Comparison of ENCODE assay signal across 1 cellular context in the genomic region with DNA sequence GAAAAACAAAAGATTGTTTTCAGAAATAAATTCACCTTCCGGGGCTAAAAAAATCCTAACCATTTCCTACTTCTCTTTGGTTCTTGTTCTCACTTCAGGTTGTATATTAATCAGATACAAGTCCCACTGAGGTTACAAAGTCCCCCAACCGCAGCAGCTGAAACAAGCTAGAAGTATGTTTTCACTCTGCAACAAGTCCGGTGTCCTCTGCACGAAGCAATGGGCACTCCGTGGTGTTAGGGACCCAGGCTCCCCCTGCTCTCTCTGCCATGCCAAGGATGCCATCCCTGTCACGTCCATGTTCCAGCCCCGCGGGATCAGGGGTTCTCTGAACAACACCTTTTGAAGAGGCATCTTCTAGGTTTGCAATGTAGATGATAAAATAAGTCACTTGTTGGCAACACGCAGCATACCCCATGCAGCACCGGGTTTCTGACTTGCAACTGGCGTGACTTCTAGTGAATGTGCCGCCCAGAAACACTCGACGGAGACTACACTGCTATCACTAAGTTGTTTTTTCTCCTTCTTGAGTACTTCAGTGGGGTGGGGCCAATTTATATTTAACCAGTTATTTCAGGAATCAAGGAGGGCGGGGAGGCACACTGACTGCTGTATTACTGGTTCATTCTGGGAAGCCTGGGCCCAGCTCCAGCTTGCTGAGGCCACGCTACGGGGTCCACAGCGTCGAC.
TF ChIP-seq lines count a peak whose summit lies in the region.

No MANE protein-coding gene starts in this region.

TF ChIP-seq in SK-N-SH treated with all-trans-retinoic acid at 6 μM for 48 hours, 23 proteins besides CTCF, POLR2A, EP300 and RAD21 (continued from another document):
- TF ChIP-seq, protein P1, sequence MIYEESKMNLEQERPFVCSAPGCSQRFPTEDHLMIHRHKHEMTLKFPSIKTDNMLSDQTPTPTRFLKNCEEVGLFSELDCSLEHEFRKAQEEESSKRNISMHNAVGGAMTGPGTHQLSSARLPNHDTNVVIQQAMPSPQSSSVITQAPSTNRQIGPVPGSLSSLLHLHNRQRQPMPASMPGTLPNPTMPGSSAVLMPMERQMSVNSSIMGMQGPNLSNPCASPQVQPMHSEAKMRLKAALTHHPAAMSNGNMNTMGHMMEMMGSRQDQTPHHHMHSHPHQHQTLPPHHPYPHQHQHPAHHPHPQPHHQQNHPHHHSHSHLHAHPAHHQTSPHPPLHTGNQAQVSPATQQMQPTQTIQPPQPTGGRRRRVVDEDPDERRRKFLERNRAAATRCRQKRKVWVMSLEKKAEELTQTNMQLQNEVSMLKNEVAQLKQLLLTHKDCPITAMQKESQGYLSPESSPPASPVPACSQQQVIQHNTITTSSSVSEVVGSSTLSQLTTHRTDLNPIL (CRISPR knock-in tag; IDR thresholded peaks at IDR 0.05; ENCODE audit: low read depth) = no peak
- TF ChIP-seq RARB (CRISPR knock-in tag; IDR thresholded peaks at IDR 0.05) = no peak
- TF ChIP-seq SNAI2 (CRISPR knock-in tag; IDR thresholded peaks at IDR 0.05) = no peak
- TF ChIP-seq TOX (CRISPR knock-in tag; IDR thresholded peaks at IDR 0.05; ENCODE audit: borderline replicate concordance) = no peak
- TF ChIP-seq GLIS3 (CRISPR knock-in tag; IDR thresholded peaks at IDR 0.05) = no peak
- TF ChIP-seq ISL1 (CRISPR knock-in tag; IDR thresholded peaks at IDR 0.05) = no peak
- no peak for TF ChIP-seq ARNTL (CRISPR knock-in tag; IDR thresholded peaks at IDR 0.05; ENCODE audit: borderline replicate concordance, low read depth)
- TF ChIP-seq ZNF8 (CRISPR knock-in tag; IDR thresholded peaks at IDR 0.05) = no peak
- TF ChIP-seq CSDC2 (CRISPR knock-in tag; IDR thresholded peaks at IDR 0.05) = no peak
- TF ChIP-seq, protein P2, sequence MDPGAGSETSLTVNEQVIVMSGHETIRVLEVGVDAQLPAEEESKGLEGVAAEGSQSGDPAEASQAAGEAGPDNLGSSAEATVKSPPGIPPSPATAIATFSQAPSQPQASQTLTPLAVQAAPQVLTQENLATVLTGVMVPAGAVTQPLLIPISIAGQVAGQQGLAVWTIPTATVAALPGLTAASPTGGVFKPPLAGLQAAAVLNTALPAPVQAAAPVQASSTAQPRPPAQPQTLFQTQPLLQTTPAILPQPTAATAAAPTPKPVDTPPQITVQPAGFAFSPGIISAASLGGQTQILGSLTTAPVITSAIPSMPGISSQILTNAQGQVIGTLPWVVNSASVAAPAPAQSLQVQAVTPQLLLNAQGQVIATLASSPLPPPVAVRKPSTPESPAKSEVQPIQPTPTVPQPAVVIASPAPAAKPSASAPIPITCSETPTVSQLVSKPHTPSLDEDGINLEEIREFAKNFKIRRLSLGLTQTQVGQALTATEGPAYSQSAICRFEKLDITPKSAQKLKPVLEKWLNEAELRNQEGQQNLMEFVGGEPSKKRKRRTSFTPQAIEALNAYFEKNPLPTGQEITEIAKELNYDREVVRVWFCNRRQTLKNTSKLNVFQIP (CRISPR knock-in tag; IDR thresholded peaks at IDR 0.05; ENCODE audit: borderline replicate concordance, low read depth) = no peak
- TF ChIP-seq TCF4 (CRISPR knock-in tag; IDR thresholded peaks at IDR 0.05; ENCODE audit: borderline replicate concordance) = no peak
